In the genomic region with DNA sequence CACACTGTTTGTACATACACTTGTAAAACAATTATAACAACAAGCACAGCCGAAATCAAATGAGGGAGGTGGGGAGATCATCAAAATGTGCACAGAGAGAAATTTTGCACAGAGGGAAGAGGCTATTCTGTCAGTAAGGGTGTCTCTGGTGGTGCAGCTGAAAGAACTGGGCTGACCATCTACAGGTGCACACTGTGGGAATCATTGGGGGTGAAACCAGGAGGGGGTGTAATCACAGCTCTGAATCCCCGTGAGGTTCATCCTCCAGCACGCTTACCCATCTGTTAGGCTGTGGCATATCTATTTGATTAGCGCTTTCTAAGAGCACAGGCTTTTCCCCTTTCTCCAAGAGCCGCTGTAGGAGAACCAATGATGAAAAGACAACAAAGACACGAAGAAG, we compare ENCODE assay signal across 20 cellular contexts.
DNase-seq lines count a peak whose midpoint lies in the region; TF ChIP-seq lines count a peak whose summit lies in the region.
"Had no signal": no experiment of that assay in that cellular context is flagged by ENCODE, and none has a peak within 500 bp of the region (broad histone marks: within the 10 kb centered on the region; RNA-seq: fewer than 3 reads in every experiment).

No MANE protein-coding gene starts in this region.

- peak overlapping the region; percentile 41 for H3K4me2 ChIP-seq in OCI-LY3 (ENCODE audit: low read length)
- H3K4me2 ChIP-seq: A549 had no signal

- peaks cover 8% of the 10 kb centered on the region for H3K9me3 Mint-ChIP-seq in activated T-helper 1 cell treated with anti-CD3 and anti-CD28 coated beads, Interleukin-12 subunit alpha, Interleukin-12 subunit beta, Interleukin-2, Interleukin-4 antibody, amounts not matched to agents 30 ng/mL and 10 ng/mL and 1 ng/mL, durations not matched to agents 14 hours and 24 hours and 36 hours
- no peaks in the 10 kb centered on the region for H3K9me3 Mint-ChIP-seq in type B pancreatic cell

- H3K4me3 ChIP-seq in ACC112 (ENCODE audit: low read depth, low read length) (no peak overlapping the region; the same call in 1 of the 2 replicates), OCI-LY3 (ENCODE audit: low read length) (peak overlapping the region; percentile 20; the same call in 1 of the 2 replicates), WERI-Rb-1 (ENCODE audit: low read depth, low read length) (no peak overlapping the region), ovary (no peak overlapping the region)
- H3K4me3 ChIP-seq: A549, HAP-1 had no signal

- H3K9me3 ChIP-seq in OCI-LY3 (ENCODE audit: insufficient read depth, low read length): peaks cover 4% of the 10 kb centered on the region; the same call in 1 of the 2 replicates
- H3K9me3 ChIP-seq in WERI-Rb-1 (ENCODE audit: severe bottlenecking): no peaks in the 10 kb centered on the region
- no peaks in the 10 kb centered on the region for H3K9me3 ChIP-seq in ovary
- H3K9me3 ChIP-seq: A549, HAP-1 had no signal

- no peaks in the 10 kb centered on the region for H3K79me2 ChIP-seq in ACC112 (ENCODE audit: control insufficient read depth, insufficient read depth, low read length, unreplicated experiment)
- no peaks in the 10 kb centered on the region for H3K79me2 ChIP-seq in OCI-LY3 (ENCODE audit: low read length)

- no peak overlapping the region for H3K27ac Mint-ChIP-seq in activated T-helper 1 cell treated with anti-CD3 and anti-CD28 coated beads, Interleukin-12 subunit alpha, Interleukin-12 subunit beta, Interleukin-2, Interleukin-4 antibody, amounts not matched to agents 30 ng/mL and 10 ng/mL and 1 ng/mL, durations not matched to agents 14 hours and 24 hours and 36 hours
- H3K27ac Mint-ChIP-seq in type B pancreatic cell: no peak overlapping the region
- H3K27ac Mint-ChIP-seq: CD4-positive, alpha-beta memory T cell; HFFc6 had no signal

- H3K9ac ChIP-seq in OCI-LY3 (ENCODE audit: low read length): no peak overlapping the region

- H3K36me3 Mint-ChIP-seq in activated T-helper 1 cell treated with anti-CD3 and anti-CD28 coated beads, Interleukin-12 subunit alpha, Interleukin-12 subunit beta, Interleukin-2, Interleukin-4 antibody, amounts not matched to agents 30 ng/mL and 10 ng/mL and 1 ng/mL, durations not matched to agents 14 hours and 24 hours and 36 hours (ENCODE audit: low read depth): no peaks in the 10 kb centered on the region
- no peaks in the 10 kb centered on the region for H3K36me3 Mint-ChIP-seq in type B pancreatic cell
- H3K36me3 Mint-ChIP-seq: CD4-positive, alpha-beta memory T cell had no signal

- no peaks in the 10 kb centered on the region for H3K4me1 Mint-ChIP-seq in activated T-helper 1 cell treated with anti-CD3 and anti-CD28 coated beads, Interleukin-12 subunit alpha, Interleukin-12 subunit beta, Interleukin-2, Interleukin-4 antibody, amounts not matched to agents 30 ng/mL and 10 ng/mL and 1 ng/mL, durations not matched to agents 14 hours and 24 hours and 36 hours (ENCODE audit: low read depth)
- no peaks in the 10 kb centered on the region for H3K4me1 Mint-ChIP-seq in type B pancreatic cell (ENCODE audit: unreplicated experiment)
- H3K4me1 Mint-ChIP-seq: CD4-positive, alpha-beta memory T cell had no signal

- TF ChIP-seq EP300 in ovary (IDR thresholded peaks at IDR 0.05): no peak

- H4K20me1 ChIP-seq in OCI-LY3 (ENCODE audit: insufficient read depth, low read length): no peaks in the 10 kb centered on the region

- H3K4me1 ChIP-seq in ACC112 (ENCODE audit: control insufficient read depth, insufficient read depth, low read length, unreplicated experiment): no peaks in the 10 kb centered on the region
- H3K4me1 ChIP-seq in OCI-LY3 (ENCODE audit: low read length): no peaks in the 10 kb centered on the region
- no peaks in the 10 kb centered on the region for H3K4me1 ChIP-seq in ovary (ENCODE audit: insufficient read depth)
- H3K4me1 ChIP-seq: A549, HAP-1 had no signal

- DNase-seq in NCI-H69 (lab: John Stamatoyannopoulos, UW) (peak; percentile 79), WERI-Rb-1 (peak; percentile 15), NCI-H526 (lab: John Stamatoyannopoulos, UW) (no peak), type B pancreatic cell (ENCODE audit: extremely low spot score, unreplicated experiment) (no peak), ovary (no peak)
- no peak for DNase-seq in activated T-helper 1 cell treated with anti-CD3 and anti-CD28 coated beads, Interleukin-12 subunit alpha, Interleukin-12 subunit beta, Interleukin-2, Interleukin-4 antibody, amounts not matched to agents 30 ng/mL and 10 ng/mL and 1 ng/mL, durations not matched to agents 14 hours and 24 hours and 36 hours (ENCODE audit: low spot score)
- DNase-seq: 8988T; C1 segment of cervical spinal cord; Calu3; CD4-positive, alpha-beta memory T cell; COR-L47; DMS53; DMS79 treated with DMSO at 0.1 percent for 48 hours; GF-D8; GOT3; HFFc6 had no signal

- H3K27ac ChIP-seq in ACC112 (ENCODE audit: low read depth, low read length): no peak overlapping the region
- H3K27ac ChIP-seq in OCI-LY3 (ENCODE audit: low read length): no peak overlapping the region
- no peak overlapping the region for H3K27ac ChIP-seq in WERI-Rb-1
- H3K27ac ChIP-seq in ovary: no peak overlapping the region
- H3K27ac ChIP-seq: A549 had no signal

- no peaks in the 10 kb centered on the region for H3K27me3 Mint-ChIP-seq in activated T-helper 1 cell treated with anti-CD3 and anti-CD28 coated beads, Interleukin-12 subunit alpha, Interleukin-12 subunit beta, Interleukin-2, Interleukin-4 antibody, amounts not matched to agents 30 ng/mL and 10 ng/mL and 1 ng/mL, durations not matched to agents 14 hours and 24 hours and 36 hours (ENCODE audit: insufficient read depth)
- no peaks in the 10 kb centered on the region for H3K27me3 Mint-ChIP-seq in type B pancreatic cell
- H3K27me3 Mint-ChIP-seq: CD4-positive, alpha-beta memory T cell had no signal

- 87 to 91% (median 90%) methylated on average over 6 of the region's 6 CpGs for WGBS in ovary, 3 donors

- no peak for TF ChIP-seq POLR2A in ovary (IDR thresholded peaks at IDR 0.05)

- intact Hi-C loops in activated T-helper 1 cell treated with anti-CD3 and anti-CD28 coated beads, Interleukin-12 subunit alpha, Interleukin-12 subunit beta, Interleukin-2, Interleukin-4 antibody, amounts not matched to agents 30 ng/mL and 10 ng/mL and 1 ng/mL, durations not matched to agents 14 hours and 24 hours and 36 hours (cut with micrococcal nuclease): no loop called here
- intact Hi-C loops in ovary (cut with DNase I): no loop called here

- H3K36me3 ChIP-seq in ACC112 (ENCODE audit: insufficient read depth, low read length): no peaks in the 10 kb centered on the region
- no peaks in the 10 kb centered on the region for H3K36me3 ChIP-seq in OCI-LY3 (replicated peaks; ENCODE audit: low read depth, low read length)
- H3K36me3 ChIP-seq in WERI-Rb-1: no peaks in the 10 kb centered on the region
- no peaks in the 10 kb centered on the region for H3K36me3 ChIP-seq in ovary
- H3K36me3 ChIP-seq: HAP-1 had no signal

- no peak overlapping the region for H3K4me3 Mint-ChIP-seq in activated T-helper 1 cell treated with anti-CD3 and anti-CD28 coated beads, Interleukin-12 subunit alpha, Interleukin-12 subunit beta, Interleukin-2, Interleukin-4 antibody, amounts not matched to agents 30 ng/mL and 10 ng/mL and 1 ng/mL, durations not matched to agents 14 hours and 24 hours and 36 hours
- H3K4me3 Mint-ChIP-seq in type B pancreatic cell: no peak overlapping the region
- H3K4me3 Mint-ChIP-seq: CD4-positive, alpha-beta memory T cell; HFFc6 had no signal

- H2AFZ ChIP-seq in ACC112 (ENCODE audit: low read length, unreplicated experiment) (peak overlapping the region; percentile 65), OCI-LY3 (ENCODE audit: low read depth, low read length) (peak overlapping the region; percentile 48; the same call in 1 of the 2 replicates)

- TF ChIP-seq CTCF in OCI-LY3 (IDR thresholded peaks at IDR 0.05; ENCODE audit: low read depth, low read length): no peak
- TF ChIP-seq CTCF in WERI-Rb-1 (IDR thresholded peaks at IDR 0.05; ENCODE audit: low read depth, low read length): no peak
- no peak for TF ChIP-seq CTCF in type B pancreatic cell (conservative IDR thresholded peaks at IDR 0.05)
- TF ChIP-seq CTCF in ovary (IDR thresholded peaks at IDR 0.05): no peak

- H3K27me3 ChIP-seq in ACC112 (ENCODE audit: insufficient read depth, low read length) (no peaks in the 10 kb centered on the region), OCI-LY3 (ENCODE audit: low read depth, low read length) (no peaks in the 10 kb centered on the region), WERI-Rb-1 (ENCODE audit: insufficient read depth, low read depth, severe bottlenecking) (no peaks in the 10 kb centered on the region), ovary (no peaks in the 10 kb centered on the region)

Comparison
In these comparisons a context has a peak if more than half of its experiments do, and no peak if none do; other contexts are left out.
1. DNase-seq: peak in NCI-H69 (single experiment) and WERI-Rb-1 (single experiment); none in NCI-H526 (0 of 2), activated T-helper 1 cell treated with anti-CD3 and anti-CD28 coated beads, Interleukin-12 subunit alpha, Interleukin-12 subunit beta, Interleukin-2, Interleukin-4 antibody, amounts not matched to agents 30 ng/mL and 10 ng/mL and 1 ng/mL, durations not matched to agents 14 hours and 24 hours and 36 hours (single experiment), type B pancreatic cell (single experiment) and ovary (0 of 5).